1 cellular context compared by ENCODE assay signal in the genomic region with DNA sequence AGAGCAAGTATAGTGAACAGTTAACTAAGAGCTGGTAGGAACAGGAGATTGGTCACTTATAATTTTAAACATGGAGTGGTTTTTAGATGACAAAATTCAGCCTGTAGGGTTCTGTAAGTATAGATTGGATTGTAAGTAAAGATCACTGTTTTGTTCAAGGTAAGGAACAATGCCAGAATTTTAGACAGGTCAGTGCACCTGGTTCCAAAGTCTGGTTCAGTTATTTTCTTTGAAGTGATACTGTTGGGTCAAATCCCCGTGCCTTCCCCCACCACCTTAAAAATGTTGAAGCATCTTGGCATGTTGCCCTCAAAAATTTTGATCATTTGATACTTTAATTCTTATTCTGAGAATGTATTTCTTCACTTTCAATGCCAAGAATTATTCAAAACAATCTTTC.
TF ChIP-seq lines count a peak whose summit lies in the region.

No MANE protein-coding gene starts in this region.

TF ChIP-seq in WTC11, 78 proteins besides CTCF, POLR2A, EP300 and RAD21 (continued from another document):
- TF ChIP-seq, protein P1, sequence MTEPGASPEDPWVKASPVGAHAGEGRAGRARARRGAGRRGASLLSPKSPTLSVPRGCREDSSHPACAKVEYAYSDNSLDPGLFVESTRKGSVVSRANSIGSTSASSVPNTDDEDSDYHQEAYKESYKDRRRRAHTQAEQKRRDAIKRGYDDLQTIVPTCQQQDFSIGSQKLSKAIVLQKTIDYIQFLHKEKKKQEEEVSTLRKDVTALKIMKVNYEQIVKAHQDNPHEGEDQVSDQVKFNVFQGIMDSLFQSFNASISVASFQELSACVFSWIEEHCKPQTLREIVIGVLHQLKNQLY (CRISPR knock-in tag; IDR thresholded peaks at IDR 0.05): no peak
- TF ChIP-seq, protein P2, sequence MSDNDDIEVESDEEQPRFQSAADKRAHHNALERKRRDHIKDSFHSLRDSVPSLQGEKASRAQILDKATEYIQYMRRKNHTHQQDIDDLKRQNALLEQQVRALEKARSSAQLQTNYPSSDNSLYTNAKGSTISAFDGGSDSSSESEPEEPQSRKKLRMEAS (CRISPR knock-in tag; IDR thresholded peaks at IDR 0.05): no peak
- TF ChIP-seq TEAD4 (CRISPR knock-in tag; IDR thresholded peaks at IDR 0.05): no peak
- no peak for TF ChIP-seq ATF1 (CRISPR knock-in tag; IDR thresholded peaks at IDR 0.05)
- TF ChIP-seq, protein P3, sequence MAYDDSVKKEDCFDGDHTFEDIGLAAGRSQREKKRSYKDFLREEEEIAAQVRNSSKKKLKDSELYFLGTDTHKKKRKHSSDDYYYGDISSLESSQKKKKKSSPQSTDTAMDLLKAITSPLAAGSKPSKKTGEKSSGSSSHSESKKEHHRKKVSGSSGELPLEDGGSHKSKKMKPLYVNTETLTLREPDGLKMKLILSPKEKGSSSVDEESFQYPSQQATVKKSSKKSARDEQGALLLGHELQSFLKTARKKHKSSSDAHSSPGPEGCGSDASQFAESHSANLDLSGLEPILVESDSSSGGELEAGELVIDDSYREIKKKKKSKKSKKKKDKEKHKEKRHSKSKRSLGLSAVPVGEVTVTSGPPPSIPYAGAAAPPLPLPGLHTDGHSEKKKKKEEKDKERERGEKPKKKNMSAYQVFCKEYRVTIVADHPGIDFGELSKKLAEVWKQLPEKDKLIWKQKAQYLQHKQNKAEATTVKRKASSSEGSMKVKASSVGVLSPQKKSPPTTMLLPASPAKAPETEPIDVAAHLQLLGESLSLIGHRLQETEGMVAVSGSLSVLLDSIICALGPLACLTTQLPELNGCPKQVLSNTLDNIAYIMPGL (CRISPR knock-in tag; IDR thresholded peaks at IDR 0.05): no peak
- TF ChIP-seq, protein P4, sequence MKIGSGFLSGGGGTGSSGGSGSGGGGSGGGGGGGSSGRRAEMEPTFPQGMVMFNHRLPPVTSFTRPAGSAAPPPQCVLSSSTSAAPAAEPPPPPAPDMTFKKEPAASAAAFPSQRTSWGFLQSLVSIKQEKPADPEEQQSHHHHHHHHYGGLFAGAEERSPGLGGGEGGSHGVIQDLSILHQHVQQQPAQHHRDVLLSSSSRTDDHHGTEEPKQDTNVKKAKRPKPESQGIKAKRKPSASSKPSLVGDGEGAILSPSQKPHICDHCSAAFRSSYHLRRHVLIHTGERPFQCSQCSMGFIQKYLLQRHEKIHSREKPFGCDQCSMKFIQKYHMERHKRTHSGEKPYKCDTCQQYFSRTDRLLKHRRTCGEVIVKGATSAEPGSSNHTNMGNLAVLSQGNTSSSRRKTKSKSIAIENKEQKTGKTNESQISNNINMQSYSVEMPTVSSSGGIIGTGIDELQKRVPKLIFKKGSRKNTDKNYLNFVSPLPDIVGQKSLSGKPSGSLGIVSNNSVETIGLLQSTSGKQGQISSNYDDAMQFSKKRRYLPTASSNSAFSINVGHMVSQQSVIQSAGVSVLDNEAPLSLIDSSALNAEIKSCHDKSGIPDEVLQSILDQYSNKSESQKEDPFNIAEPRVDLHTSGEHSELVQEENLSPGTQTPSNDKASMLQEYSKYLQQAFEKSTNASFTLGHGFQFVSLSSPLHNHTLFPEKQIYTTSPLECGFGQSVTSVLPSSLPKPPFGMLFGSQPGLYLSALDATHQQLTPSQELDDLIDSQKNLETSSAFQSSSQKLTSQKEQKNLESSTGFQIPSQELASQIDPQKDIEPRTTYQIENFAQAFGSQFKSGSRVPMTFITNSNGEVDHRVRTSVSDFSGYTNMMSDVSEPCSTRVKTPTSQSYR (CRISPR knock-in tag; IDR thresholded peaks at IDR 0.05): no peak
- TF ChIP-seq SP1 (CRISPR knock-in tag; conservative IDR thresholded peaks at IDR 0.05): no peak
- TF ChIP-seq, protein P5, sequence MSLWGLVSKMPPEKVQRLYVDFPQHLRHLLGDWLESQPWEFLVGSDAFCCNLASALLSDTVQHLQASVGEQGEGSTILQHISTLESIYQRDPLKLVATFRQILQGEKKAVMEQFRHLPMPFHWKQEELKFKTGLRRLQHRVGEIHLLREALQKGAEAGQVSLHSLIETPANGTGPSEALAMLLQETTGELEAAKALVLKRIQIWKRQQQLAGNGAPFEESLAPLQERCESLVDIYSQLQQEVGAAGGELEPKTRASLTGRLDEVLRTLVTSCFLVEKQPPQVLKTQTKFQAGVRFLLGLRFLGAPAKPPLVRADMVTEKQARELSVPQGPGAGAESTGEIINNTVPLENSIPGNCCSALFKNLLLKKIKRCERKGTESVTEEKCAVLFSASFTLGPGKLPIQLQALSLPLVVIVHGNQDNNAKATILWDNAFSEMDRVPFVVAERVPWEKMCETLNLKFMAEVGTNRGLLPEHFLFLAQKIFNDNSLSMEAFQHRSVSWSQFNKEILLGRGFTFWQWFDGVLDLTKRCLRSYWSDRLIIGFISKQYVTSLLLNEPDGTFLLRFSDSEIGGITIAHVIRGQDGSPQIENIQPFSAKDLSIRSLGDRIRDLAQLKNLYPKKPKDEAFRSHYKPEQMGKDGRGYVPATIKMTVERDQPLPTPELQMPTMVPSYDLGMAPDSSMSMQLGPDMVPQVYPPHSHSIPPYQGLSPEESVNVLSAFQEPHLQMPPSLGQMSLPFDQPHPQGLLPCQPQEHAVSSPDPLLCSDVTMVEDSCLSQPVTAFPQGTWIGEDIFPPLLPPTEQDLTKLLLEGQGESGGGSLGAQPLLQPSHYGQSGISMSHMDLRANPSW (CRISPR knock-in tag; conservative IDR thresholded peaks at IDR 0.05; ENCODE audit: low read depth): no peak
TF ChIP-seq in WTC11: peak in this region for 0.
